ENCODE assay signal across 15 cellular contexts in genomic region chr12:118315821-118316220, GRCh38. TPM values are rescaled to one million over a fixed set of nuclear protein-coding genes. Genes with fewer than 3 reads are reported as not detected.
DNase-seq lines count a peak whose midpoint lies in the region; ATAC-seq, FAIRE-seq and TF ChIP-seq lines count a peak whose summit lies in the region.
"Had no signal": no experiment of that assay in that cellular context is flagged by ENCODE, and none has a peak within 500 bp of the region (broad histone marks: within the 10 kb centered on the region; RNA-seq: fewer than 3 reads in every experiment).

No MANE protein-coding gene starts in this region.

- 0 out of 2 replicates have a peak overlapping the region, but pooled peaks have one; percentile 13 for H3K27ac ChIP-seq in ACC112 (ENCODE audit: low read depth, low read length)
- no peak overlapping the region for H3K27ac ChIP-seq in Panc1 (ENCODE audit: low read length)
- H3K27ac ChIP-seq in effector memory CD4-positive, alpha-beta T cell (ENCODE audit: insufficient read depth, low read length, poor library complexity, severe bottlenecking): no peak overlapping the region
- H3K27ac ChIP-seq: PC-9, SJCRH30 had no signal

- TSS peak; percentile 39 for BruUV-seq in Panc1 (replicated peaks; lab: Mats Ljungman, UMichigan)

- no peak for TF ChIP-seq CTCF in Panc1 (IDR thresholded peaks at IDR 0.05)

- no peak for ATAC-seq in Panc1

- DNase-seq in GM18507 (ENCODE audit: extremely low spot score, insufficient read length, low read depth): no peak
- DNase-seq in Panc1 (ENCODE audit: low read depth, low spot score): no peak
- DNase-seq in myocyte (ENCODE audit: low read depth): peak; percentile 16
- DNase-seq in HAP-1 (ENCODE audit: low spot score in 2 of 2): no peak
- no peak for DNase-seq in effector memory CD4-positive, alpha-beta T cell
- DNase-seq in dedifferentiated amniotic fluid mesenchymal stem cell (ENCODE audit: extremely low spot score): no peak
- DNase-seq: DMS79, H7, NCI-H1105 treated with DMSO at 0.1 percent for 48 hours, NCI-H1694 treated with DMSO at 0.1 percent for 48 hours, NCI-H345, NCI-H524 treated with DMSO at 0.1 percent for 48 hours, PC-9, SJCRH30 had no signal

- H3K4me3 ChIP-seq in ACC112 (ENCODE audit: low read depth, low read length): no peak overlapping the region
- H3K4me3 ChIP-seq in Panc1 (ENCODE audit: low read depth in 2 of 2, low read length in 2 of 2): no peak overlapping the region
- no peak overlapping the region for H3K4me3 ChIP-seq in HAP-1
- no peak overlapping the region for H3K4me3 ChIP-seq in effector memory CD4-positive, alpha-beta T cell (ENCODE audit: insufficient read depth, low read depth, low read length, poor library complexity, severe bottlenecking)
- H3K4me3 ChIP-seq: PC-9, SJCRH30 had no signal

- H3K27me3 ChIP-seq in ACC112 (ENCODE audit: insufficient read depth, low read length) (no peaks in the 10 kb centered on the region), Panc1 (ENCODE audit: control insufficient read depth, insufficient read depth, low read length) (no peaks in the 10 kb centered on the region), HAP-1 (ENCODE audit: low read depth) (no peaks in the 10 kb centered on the region)
- H3K27me3 ChIP-seq in effector memory CD4-positive, alpha-beta T cell (replicated peaks; ENCODE audit: control insufficient read depth, insufficient read depth, low read length, poor library complexity, severe bottlenecking): no peaks in the 10 kb centered on the region
- H3K27me3 ChIP-seq: SJCRH30 had no signal

- H3K4me1 ChIP-seq in ACC112 (ENCODE audit: control insufficient read depth, insufficient read depth, low read length, unreplicated experiment) (peaks cover 39% of the 10 kb centered on the region), Panc1 (ENCODE audit: control insufficient read depth, insufficient read depth, low read length) (no peaks in the 10 kb centered on the region), HAP-1 (no peaks in the 10 kb centered on the region)
- H3K4me1 ChIP-seq in effector memory CD4-positive, alpha-beta T cell (ENCODE audit: control insufficient read depth, insufficient read depth, low read length, poor library complexity, severe bottlenecking): no peaks in the 10 kb centered on the region
- H3K4me1 ChIP-seq: SJCRH30 had no signal

- intact Hi-C loops in Panc1 (cut with micrococcal nuclease; ENCODE audit: unreplicated experiment): no loop called here

- CTCF ChIA-PET in Panc1 (lab: Charles Lee): no interaction called here

- H3K36me3 ChIP-seq in ACC112 (ENCODE audit: insufficient read depth, low read length) (no peaks in the 10 kb centered on the region), Panc1 (ENCODE audit: control insufficient read depth, insufficient read depth, low read length) (no peaks in the 10 kb centered on the region), HAP-1 (replicated peaks) (no peaks in the 10 kb centered on the region)
- H3K36me3 ChIP-seq in effector memory CD4-positive, alpha-beta T cell (ENCODE audit: control insufficient read depth, insufficient read depth, low read length): peaks cover 3% of the 10 kb centered on the region
- H3K36me3 ChIP-seq: SJCRH30 had no signal

- H3K9me3 ChIP-seq in Panc1 (ENCODE audit: control insufficient read depth, insufficient read depth, low read depth, low read length) (no peaks in the 10 kb centered on the region), HAP-1 (no peaks in the 10 kb centered on the region)
- H3K9me3 ChIP-seq in effector memory CD4-positive, alpha-beta T cell (ENCODE audit: control insufficient read depth, low read length): no peaks in the 10 kb centered on the region
- H3K9me3 ChIP-seq: SJCRH30 had no signal

- POLR2A ChIA-PET in Panc1 (lab: Charles Lee): no interaction called here

- no peak overlapping the region for H2AFZ ChIP-seq in ACC112 (ENCODE audit: low read length, unreplicated experiment)
- H2AFZ ChIP-seq: PC-9 had no signal

- in situ Hi-C loops in Panc1 (cut with HindIII; ENCODE audit: low pct_unique_long_range_greater_than_20kb, low sequenced_read_pairs) (no loop called here), HAP-1 (cut with MboI; ENCODE audit: low sequenced_read_pairs) (no loop called here)

- FAIRE-seq in GM18507 (lab: Jason Lieb, UNC): peak; percentile 60

- peaks cover 5% of the 10 kb centered on the region for H3K79me2 ChIP-seq in ACC112 (ENCODE audit: control insufficient read depth, insufficient read depth, low read length, unreplicated experiment)

RNA-seq across cellular contexts. Expression of gene TAOK3, which starts 56.9 kb away (rescaled TPM):
- 30.5 TPM for total RNA-seq in Panc1 (2021; ENCODE audit: unreplicated experiment)
- polyA plus RNA-seq in Panc1 (2012; ENCODE audit: insufficient read length): 21.2 TPM
- total RNA-seq in myocyte: 18.1 and 20.9 TPM in 2 replicates
- 16.3 TPM for polyA plus RNA-seq in myocyte (2012)
